22 cellular contexts compared by ENCODE assay signal in genomic region chr4:110452546-110452945, GRCh38. TPM values are rescaled to one million over a fixed set of nuclear protein-coding genes. Genes with fewer than 3 reads are reported as not detected.
DNase-seq lines count a peak whose midpoint lies in the region; ATAC-seq and TF ChIP-seq lines count a peak whose summit lies in the region.
"Had no signal": no experiment of that assay in that cellular context is flagged by ENCODE, and none has a peak within 500 bp of the region (broad histone marks: within the 10 kb centered on the region; RNA-seq: fewer than 3 reads in every experiment).

No MANE protein-coding gene starts in this region.

- H3K4me3 Mint-ChIP-seq in activated CD8-positive, alpha-beta T cell treated with anti-CD3 and anti-CD28 coated beads, Interleukin-2, amount 10 ng/mL, durations not matched to agents 7 days and 5 days = no peak overlapping the region
- H3K4me3 Mint-ChIP-seq in activated CD8-positive, alpha-beta T cell treated with anti-CD3 and anti-CD28 coated beads for 36 hours = no peak overlapping the region
- no peak overlapping the region for H3K4me3 Mint-ChIP-seq in WTC11
- H3K4me3 Mint-ChIP-seq in stimulated activated effector memory CD8-positive, alpha-beta T cell treated with anti-CD3 and anti-CD28 coated beads, Interleukin-12 subunit alpha, Interleukin-12 subunit beta, amount 100 ng/mL, for 72 hours = no peak overlapping the region
- H3K4me3 Mint-ChIP-seq: CD14-positive monocyte had no signal

- H3K27ac Mint-ChIP-seq in activated CD8-positive, alpha-beta T cell treated with anti-CD3 and anti-CD28 coated beads, Interleukin-2, amount 10 ng/mL, durations not matched to agents 7 days and 5 days = no peak overlapping the region
- H3K27ac Mint-ChIP-seq in activated CD8-positive, alpha-beta T cell treated with anti-CD3 and anti-CD28 coated beads for 36 hours = no peak overlapping the region
- H3K27ac Mint-ChIP-seq in WTC11 = no peak overlapping the region
- no peak overlapping the region for H3K27ac Mint-ChIP-seq in stimulated activated effector memory CD8-positive, alpha-beta T cell treated with anti-CD3 and anti-CD28 coated beads, Interleukin-12 subunit alpha, Interleukin-12 subunit beta, amount 100 ng/mL, for 72 hours
- H3K27ac Mint-ChIP-seq: CD14-positive monocyte had no signal

- no peaks in the 10 kb centered on the region for H3K9me3 Mint-ChIP-seq in activated CD8-positive, alpha-beta T cell treated with anti-CD3 and anti-CD28 coated beads, Interleukin-2, amount 10 ng/mL, durations not matched to agents 7 days and 5 days (ENCODE audit: insufficient read depth)
- H3K9me3 Mint-ChIP-seq in activated CD8-positive, alpha-beta T cell treated with anti-CD3 and anti-CD28 coated beads for 36 hours = no peaks in the 10 kb centered on the region
- no peaks in the 10 kb centered on the region for H3K9me3 Mint-ChIP-seq in WTC11
- H3K9me3 Mint-ChIP-seq in stimulated activated effector memory CD8-positive, alpha-beta T cell treated with anti-CD3 and anti-CD28 coated beads, Interleukin-12 subunit alpha, Interleukin-12 subunit beta, amount 100 ng/mL, for 72 hours = no peaks in the 10 kb centered on the region

- DNase-seq in activated CD8-positive, alpha-beta T cell treated with anti-CD3 and anti-CD28 coated beads, Interleukin-2, amount 10 ng/mL, durations not matched to agents 7 days and 5 days = no peak
- no peak for DNase-seq in activated CD8-positive, alpha-beta T cell treated with anti-CD3 and anti-CD28 coated beads for 36 hours
- DNase-seq in WTC11 (ENCODE audit: low spot score) = peak; percentile 30
- peak; percentile 30 for DNase-seq in iPS-NIHi7 (ENCODE audit: extremely low spot score)
- DNase-seq in stimulated activated effector memory CD8-positive, alpha-beta T cell treated with anti-CD3 and anti-CD28 coated beads, Interleukin-12 subunit alpha, Interleukin-12 subunit beta, amount 100 ng/mL, for 72 hours (ENCODE audit: low spot score in 2 of 2) = no peak
- no peak for DNase-seq in C1 segment of cervical spinal cord (lab: John Stamatoyannopoulos, UW)
- DNase-seq in activated T-cell treated with anti-CD3 and anti-CD28 coated beads, Interleukin-2, amount 50 U/mL, for 48 hours = no peak
- no peak for DNase-seq in COLO668 (lab: John Stamatoyannopoulos, UW; ENCODE audit: unreplicated experiment)
- DNase-seq: DMS53; EL; GF-D8; Karpas-422; MV-4-11; NCI-H1105 treated with DMSO at 0.1 percent for 48 hours; NCI-H1694 treated with DMSO at 0.1 percent for 48 hours; NCI-H2081 treated with DMSO at 0.1 percent for 48 hours; NCI-H446 treated with DMSO at 0.1 percent for 48 hours; NCI-H526 treated with DMSO at 0.1 percent for 48 hours; NK-92 treated with Interleukin-12 subunit alpha and Interleukin-12 subunit beta, amount 100 ng/mL, for 24 hours; SJCRH30 had no signal

- intact Hi-C loops in activated CD8-positive, alpha-beta T cell treated with anti-CD3 and anti-CD28 coated beads for 36 hours (cut with micrococcal nuclease) = no loop called here

- peak; percentile 33 for ATAC-seq in activated CD8-positive, alpha-beta T cell treated with anti-CD3 and anti-CD28 coated beads, Interleukin-2, amount 10 ng/mL, durations not matched to agents 7 days and 5 days
- ATAC-seq in activated CD8-positive, alpha-beta T cell treated with anti-CD3 and anti-CD28 coated beads for 36 hours = no peak
- peak; percentile 92 for ATAC-seq in WTC11
- ATAC-seq in stimulated activated effector memory CD8-positive, alpha-beta T cell treated with anti-CD3 and anti-CD28 coated beads, Interleukin-12 subunit alpha, Interleukin-12 subunit beta, amount 100 ng/mL, for 72 hours = peak; percentile 60

- no peak for TF ChIP-seq CTCF in activated CD8-positive, alpha-beta T cell treated with anti-CD3 and anti-CD28 coated beads for 36 hours (IDR thresholded peaks at IDR 0.05)
- TF ChIP-seq CTCF in WTC11 (IDR thresholded peaks at IDR 0.05) = no peak

- CTCF ChIA-PET in activated CD8-positive, alpha-beta T cell treated with anti-CD3 and anti-CD28 coated beads, Interleukin-2, amount 10 ng/mL, durations not matched to agents 7 days and 5 days (lab: Charles Lee) = no interaction called here
- CTCF ChIA-PET in activated CD8-positive, alpha-beta T cell treated with anti-CD3 and anti-CD28 coated beads for 36 hours (lab: Charles Lee) = no interaction called here
- CTCF ChIA-PET in WTC11 (lab: Charles Lee) = no interaction called here

- H3K27me3 Mint-ChIP-seq in activated CD8-positive, alpha-beta T cell treated with anti-CD3 and anti-CD28 coated beads, Interleukin-2, amount 10 ng/mL, durations not matched to agents 7 days and 5 days (ENCODE audit: low read depth) = peaks cover 20% of the 10 kb centered on the region
- H3K27me3 Mint-ChIP-seq in activated CD8-positive, alpha-beta T cell treated with anti-CD3 and anti-CD28 coated beads for 36 hours = peaks cover 15% of the 10 kb centered on the region
- peaks cover 73% of the 10 kb centered on the region for H3K27me3 Mint-ChIP-seq in WTC11 (ENCODE audit: low read depth)

- H3K4me1 Mint-ChIP-seq in activated CD8-positive, alpha-beta T cell treated with anti-CD3 and anti-CD28 coated beads, Interleukin-2, amount 10 ng/mL, durations not matched to agents 7 days and 5 days (ENCODE audit: low read depth) = no peaks in the 10 kb centered on the region
- H3K4me1 Mint-ChIP-seq in activated CD8-positive, alpha-beta T cell treated with anti-CD3 and anti-CD28 coated beads for 36 hours (ENCODE audit: low read depth) = no peaks in the 10 kb centered on the region
- 0 out of 2 replicates have a peak, but pooled peaks cover 2% of the 10 kb centered on the region for H3K4me1 Mint-ChIP-seq in WTC11
- no peaks in the 10 kb centered on the region for H3K4me1 Mint-ChIP-seq in stimulated activated effector memory CD8-positive, alpha-beta T cell treated with anti-CD3 and anti-CD28 coated beads, Interleukin-12 subunit alpha, Interleukin-12 subunit beta, amount 100 ng/mL, for 72 hours
- H3K4me1 Mint-ChIP-seq: CD14-positive monocyte had no signal

- POLR2A ChIA-PET in activated CD8-positive, alpha-beta T cell treated with anti-CD3 and anti-CD28 coated beads, Interleukin-2, amount 10 ng/mL, durations not matched to agents 7 days and 5 days (lab: Charles Lee) = no interaction called here
- POLR2A ChIA-PET in activated CD8-positive, alpha-beta T cell treated with anti-CD3 and anti-CD28 coated beads for 36 hours (lab: Charles Lee) = no interaction called here
- POLR2A ChIA-PET in WTC11 (lab: Charles Lee) = no interaction called here

- no peaks in the 10 kb centered on the region for H3K36me3 Mint-ChIP-seq in activated CD8-positive, alpha-beta T cell treated with anti-CD3 and anti-CD28 coated beads, Interleukin-2, amount 10 ng/mL, durations not matched to agents 7 days and 5 days (ENCODE audit: low read depth)
- H3K36me3 Mint-ChIP-seq in activated CD8-positive, alpha-beta T cell treated with anti-CD3 and anti-CD28 coated beads for 36 hours (ENCODE audit: low read depth) = no peaks in the 10 kb centered on the region
- no peaks in the 10 kb centered on the region for H3K36me3 Mint-ChIP-seq in WTC11
- no peaks in the 10 kb centered on the region for H3K36me3 Mint-ChIP-seq in stimulated activated effector memory CD8-positive, alpha-beta T cell treated with anti-CD3 and anti-CD28 coated beads, Interleukin-12 subunit alpha, Interleukin-12 subunit beta, amount 100 ng/mL, for 72 hours
- H3K36me3 Mint-ChIP-seq: CD14-positive monocyte had no signal

TF ChIP-seq in WTC11, 78 proteins besides CTCF, POLR2A, EP300 and RAD21 (continues in another document):
- TF ChIP-seq ATF2 (CRISPR knock-in tag; IDR thresholded peaks at IDR 0.05; ENCODE audit: borderline replicate concordance, low read depth) (no peak), STAT6 (CRISPR knock-in tag; conservative IDR thresholded peaks at IDR 0.05; ENCODE audit: low read depth) (no peak), EMX1 (CRISPR knock-in tag; IDR thresholded peaks at IDR 0.05) (no peak)

RNA-seq across cellular contexts. Expression of gene ENPEP, which starts 23.4 kb away (rescaled TPM):
- total RNA-seq in activated CD8-positive, alpha-beta T cell treated with anti-CD3 and anti-CD28 coated beads, Interleukin-2, amount 10 ng/mL, durations not matched to agents 7 days and 5 days = under 1 TPM in 1 of 2 experiments, not detected in 1; 0.53 TPM
- under 1 TPM in 1 of 2 experiments, not detected in 1; 0.05 TPM for total RNA-seq in activated CD8-positive, alpha-beta T cell treated with anti-CD3 and anti-CD28 coated beads for 36 hours
- 0.33 to 0.98 TPM (median 0.39 TPM) in 3 replicates for total RNA-seq in WTC11 (2021)
- total RNA-seq: A172 had no signal

Comparison
In these comparisons a context has a peak if more than half of its experiments do, and no peak if none do; other contexts are left out.
1. DNase-seq: peak in WTC11 (single experiment) and iPS-NIHi7 (single experiment); none in activated CD8-positive, alpha-beta T cell treated with anti-CD3 and anti-CD28 coated beads, Interleukin-2, amount 10 ng/mL, durations not matched to agents 7 days and 5 days (single experiment), activated CD8-positive, alpha-beta T cell treated with anti-CD3 and anti-CD28 coated beads for 36 hours (single experiment), stimulated activated effector memory CD8-positive, alpha-beta T cell treated with anti-CD3 and anti-CD28 coated beads, Interleukin-12 subunit alpha, Interleukin-12 subunit beta, amount 100 ng/mL, for 72 hours (0 of 2), C1 segment of cervical spinal cord (0 of 14), activated T-cell treated with anti-CD3 and anti-CD28 coated beads, Interleukin-2, amount 50 U/mL, for 48 hours (0 of 2) and COLO668 (single experiment).